1 cellular context compared by ENCODE assay signal in genomic region chr1:156659994-156660751, GRCh38.
A peak's percentile ranks its signal among the peaks of the same experiment; 100 is the strongest.
TF ChIP-seq lines count a peak whose summit lies in the region.

No MANE protein-coding gene starts in this region.

TF ChIP-seq in GM23338, 12 proteins besides CTCF, POLR2A, EP300 and RAD21 (continued from another document):
- TF ChIP-seq ETS1 (IDR thresholded peaks at IDR 0.05), result peak; percentile 74; the same call in 1 of the 2 replicates
- no peak for TF ChIP-seq JUNB (IDR thresholded peaks at IDR 0.05; ENCODE audit: unreplicated experiment)
